In genomic region chr17:3916825-3917224, GRCh38 we compare ENCODE assay signal across 11 cellular contexts. TPM values are rescaled to one million over a fixed set of nuclear protein-coding genes. Genes with fewer than 3 reads are reported as not detected.
A peak's percentile ranks its signal among the peaks of the same experiment; 100 is the strongest.
DNase-seq lines count a peak whose midpoint lies in the region; ATAC-seq lines count a peak whose summit lies in the region.
"Had no signal": no experiment of that assay in that cellular context is flagged by ENCODE, and none has a peak within 500 bp of the region (broad histone marks: within the 10 kb centered on the region; RNA-seq: fewer than 3 reads in every experiment).

No MANE protein-coding gene starts in this region.

- H3K4me1 ChIP-seq in thymus (ENCODE audit: control insufficient read depth, insufficient read depth, low read length): peaks cover 44% of the 10 kb centered on the region
- H3K4me1 ChIP-seq in effector memory CD4-positive, alpha-beta T cell (ENCODE audit: control insufficient read depth, insufficient read depth, low read length, poor library complexity, severe bottlenecking): peaks cover 28% of the 10 kb centered on the region

- no peak for ATAC-seq in T-cell (replicated peaks in 1 of 4)
- peak; percentile 21 for ATAC-seq in left colon
- no peak for ATAC-seq in HG03097 (IDR thresholded peaks at IDR 0.05; ENCODE audit: low FRiP score, unreplicated experiment)

- no peaks in the 10 kb centered on the region for H3K36me3 Mint-ChIP-seq in activated T-cell treated with anti-CD3 and anti-CD28 coated beads, Interleukin-2, amount 50 U/mL, for 24 hours (ENCODE audit: low read depth)
- H3K36me3 Mint-ChIP-seq in T-cell: no peaks in the 10 kb centered on the region
- H3K36me3 Mint-ChIP-seq: type B pancreatic cell had no signal

- POLR2A ChIA-PET in T-cell (lab: Charles Lee): interaction anchor here in 1 of 2 donors (0.6 kb wide), 1 partner anchor 12 kb away, joined by 3 read pairs; no protein-coding TSS in a partner anchor

- no peaks in the 10 kb centered on the region for H3K27me3 ChIP-seq in thymus (ENCODE audit: control insufficient read depth, insufficient read depth)
- H3K27me3 ChIP-seq in effector memory CD4-positive, alpha-beta T cell (replicated peaks; ENCODE audit: control insufficient read depth, insufficient read depth, low read length, poor library complexity, severe bottlenecking): no peaks in the 10 kb centered on the region

- no peak overlapping the region for H3K27ac ChIP-seq in thymus (ENCODE audit: low read depth)
- no peak overlapping the region for H3K27ac ChIP-seq in effector memory CD4-positive, alpha-beta T cell (ENCODE audit: insufficient read depth, low read length, poor library complexity, severe bottlenecking)

- no peaks in the 10 kb centered on the region for H3K36me3 ChIP-seq in thymus (ENCODE audit: control insufficient read depth, insufficient read depth)
- no peaks in the 10 kb centered on the region for H3K36me3 ChIP-seq in effector memory CD4-positive, alpha-beta T cell (ENCODE audit: control insufficient read depth, insufficient read depth, low read length)

- no peaks in the 10 kb centered on the region for H3K9me3 Mint-ChIP-seq in activated T-cell treated with anti-CD3 and anti-CD28 coated beads, Interleukin-2, amount 50 U/mL, for 24 hours
- no peaks in the 10 kb centered on the region for H3K9me3 Mint-ChIP-seq in T-cell
- H3K9me3 Mint-ChIP-seq: nephron progenitor cell, type B pancreatic cell had no signal

- H3K27ac Mint-ChIP-seq in activated T-cell treated with anti-CD3 and anti-CD28 coated beads, Interleukin-2, amount 50 U/mL, for 24 hours: peak overlapping the region; percentile 63
- no peak overlapping the region for H3K27ac Mint-ChIP-seq in T-cell
- H3K27ac Mint-ChIP-seq: nephron progenitor cell, type B pancreatic cell had no signal

- H3K27me3 Mint-ChIP-seq in activated T-cell treated with anti-CD3 and anti-CD28 coated beads, Interleukin-2, amount 50 U/mL, for 24 hours: no peaks in the 10 kb centered on the region
- no peaks in the 10 kb centered on the region for H3K27me3 Mint-ChIP-seq in T-cell
- H3K27me3 Mint-ChIP-seq: type B pancreatic cell had no signal

- CTCF ChIA-PET in T-cell (lab: Charles Lee): interaction anchor here (0.5 to 1.5 kb wide), 5 partner anchors 45 to 109 kb away, joined by 3 to 6 read pairs (median 3); no protein-coding TSS in a partner anchor

- intact Hi-C loops in left colon (cut with DNase I, micrococcal nuclease): loop anchor here in 1 of 2 donors (10.0 kb wide), 1 partner anchor 88 kb away; no protein-coding TSS in a partner anchor

- H3K4me1 Mint-ChIP-seq in activated T-cell treated with anti-CD3 and anti-CD28 coated beads, Interleukin-2, amount 50 U/mL, for 24 hours (ENCODE audit: low read depth): peaks cover 33% of the 10 kb centered on the region
- H3K4me1 Mint-ChIP-seq in T-cell: peaks cover 27 to 47% (median 40%) of the 10 kb centered on the region in 3 donors

- WGBS in thymus: 13% methylated on average over 10 of the region's 10 CpGs

- H3K4me3 Mint-ChIP-seq in activated T-cell treated with anti-CD3 and anti-CD28 coated beads, Interleukin-2, amount 50 U/mL, for 24 hours: peak overlapping the region; percentile 6
- H3K4me3 Mint-ChIP-seq in T-cell: peak overlapping the region in 2 of 3 donors; percentile 28 to 71
- H3K4me3 Mint-ChIP-seq: nephron progenitor cell, type B pancreatic cell had no signal

- no peaks in the 10 kb centered on the region for H3K9me3 ChIP-seq in thymus (ENCODE audit: control insufficient read depth)
- no peaks in the 10 kb centered on the region for H3K9me3 ChIP-seq in effector memory CD4-positive, alpha-beta T cell (ENCODE audit: control insufficient read depth, low read length)

- H3K4me3 ChIP-seq in thymus (ENCODE audit: low read length): peak overlapping the region; percentile 8
- H3K4me3 ChIP-seq in effector memory CD4-positive, alpha-beta T cell (ENCODE audit: insufficient read depth, low read depth, low read length, poor library complexity, severe bottlenecking): no peak overlapping the region

- DNase-seq in activated T-cell treated with anti-CD3 and anti-CD28 coated beads, Interleukin-2, amount 50 U/mL, for 24 hours: no peak
- no peak for DNase-seq in activated T-cell treated with anti-CD3 and anti-CD28 coated beads, Interleukin-2, amount 50 U/mL, for 1 hour
- DNase-seq in T-cell (peak in 1 of 34 experiments; percentile 20), left colon (no peak), DMS153 treated with DMSO at 0.1 percent for 48 hours (lab: John Stamatoyannopoulos, UW; ENCODE audit: unreplicated experiment) (no peak)
- DNase-seq in effector memory CD4-positive, alpha-beta T cell: no peak
- DNase-seq: nephron progenitor cell; stimulated activated CD4-positive, alpha-beta T cell treated with anti-CD3 and anti-CD28 coated beads, Interleukin-2, amount 100 ng/mL, for 48 hours had no signal

RNA-seq across cellular contexts. Expression of gene P2RX1, which starts 0.6 kb away (rescaled TPM):
- 1 to 10 TPM in 3 of 5 donors, under 1 TPM in 2; 0.95 to 3.3 (median 1.2) TPM for total RNA-seq in T-cell
- total RNA-seq in left colon: 1 to 10 TPM; 2.8 to 5.9 TPM
- polyA plus RNA-seq in thymus: 6.0 TPM

RNA-seq across cellular contexts. Expression of gene CAMKK1, which starts 24.0 kb away (rescaled TPM):
- total RNA-seq in T-cell (10 to 100 TPM in 1 of 5 donors, 1 to 10 TPM in 4; 5.3 to 11.0 (median 6.0) TPM), left colon (1 to 10 TPM; 5.0 to 6.3 TPM)
- 10.8 TPM for polyA plus RNA-seq in thymus

RNA-seq across cellular contexts. Expression of gene ATP2A3, which starts 47.4 kb away (rescaled TPM):
- total RNA-seq in T-cell: 100 to 1,000 TPM; 228 to 303 (median 248) TPM
- total RNA-seq in left colon: 100 to 1,000 TPM; 276 to 300 TPM
- polyA plus RNA-seq in thymus: 116 TPM
